ENCODE assay signal across 13 cellular contexts in the genomic region with DNA sequence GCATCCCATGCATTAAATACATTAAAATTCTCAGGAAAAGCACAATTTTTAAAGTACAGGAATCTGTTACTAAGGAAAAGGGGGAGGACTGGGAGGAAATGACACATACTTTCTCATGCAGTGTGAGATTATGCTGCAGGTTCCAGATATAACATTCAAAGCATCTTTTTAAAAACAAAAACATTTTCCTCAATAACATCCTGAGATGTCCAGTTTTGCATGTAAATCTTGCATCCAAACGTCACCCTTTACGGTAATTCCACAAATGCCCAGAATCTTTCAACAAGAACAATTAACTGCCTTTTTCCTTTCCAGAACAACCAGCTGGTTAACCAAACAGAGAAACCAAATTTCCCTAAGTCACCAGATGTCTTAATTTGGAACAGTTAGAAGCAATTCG. TPM values are rescaled to one million over a fixed set of nuclear protein-coding genes. Genes with fewer than 3 reads are reported as not detected.
DNase-seq lines count a peak whose midpoint lies in the region; ATAC-seq and TF ChIP-seq lines count a peak whose summit lies in the region.
"Had no signal": no experiment of that assay in that cellular context is flagged by ENCODE, and none has a peak within 500 bp of the region (broad histone marks: within the 10 kb centered on the region; RNA-seq: fewer than 3 reads in every experiment).

No MANE protein-coding gene starts in this region.

- H3K4me3 Mint-ChIP-seq in MCF 10A (ENCODE audit: unreplicated experiment): no peak overlapping the region
- H3K4me3 Mint-ChIP-seq: neural crest cell had no signal

- H3K36me3 Mint-ChIP-seq in MCF 10A (ENCODE audit: insufficient read depth, unreplicated experiment): peaks cover 39% of the 10 kb centered on the region

- no peak for TF ChIP-seq CTCF in MCF 10A (IDR thresholded peaks at IDR 0.05; ENCODE audit: unreplicated experiment)
- no peak for TF ChIP-seq CTCF in mammary epithelial cell (conservative IDR thresholded peaks at IDR 0.05 in 1 of 2, IDR thresholded peaks at IDR 0.05 in 1 of 2; ENCODE audit: extremely low read depth in 1 of 2, insufficient read depth in 1 of 2, low read depth in 1 of 2, low read length in 2 of 2)
- TF ChIP-seq CTCF in foreskin keratinocyte (conservative IDR thresholded peaks at IDR 0.05): no peak
- TF ChIP-seq CTCF in thoracic aorta (IDR thresholded peaks at IDR 0.05): no peak
- TF ChIP-seq CTCF in colonic mucosa (IDR thresholded peaks at IDR 0.05): no peak

- peak; percentile 39 for ATAC-seq in foreskin keratinocyte
- peak; percentile 55 for ATAC-seq in thoracic aorta (ENCODE audit: insufficient number of reproducible peaks, low FRiP score, low read depth)
- no peak for ATAC-seq in HG02885 (IDR thresholded peaks at IDR 0.05; ENCODE audit: poor library complexity, unreplicated experiment)

- CTCF ChIA-PET in MCF 10A (lab: Yijun Ruan, JAX) (interaction anchor here (0.6 to 0.9 kb wide), 2 partner anchors 155 to 162 kb away, joined by 3 to 6 read pairs; no protein-coding TSS in a partner anchor), mammary epithelial cell (lab: Charles Lee; ENCODE audit: low non-redundant PET) (no interaction called here)

- WGBS in mammary epithelial cell (ENCODE audit: low coverage, missing lambda C conversion rate): 64% methylated on average over 3 of the region's 3 CpGs

- dilution Hi-C loops in mammary epithelial cell (cut with HindIII; ENCODE audit: low sequenced_read_pairs): no loop called here

- H2AFZ ChIP-seq in mammary epithelial cell (ENCODE audit: low read depth, low read length): no peak overlapping the region

- no peaks in the 10 kb centered on the region for H3K9me3 Mint-ChIP-seq in MCF 10A (ENCODE audit: unreplicated experiment)
- H3K9me3 Mint-ChIP-seq: neural crest cell had no signal

- peak overlapping the region; percentile 71 for H3K27ac Mint-ChIP-seq in MCF 10A (ENCODE audit: low read depth, unreplicated experiment)

- H3K9me3 ChIP-seq in mammary epithelial cell (replicated peaks; ENCODE audit: insufficient read depth, low read length): no peaks in the 10 kb centered on the region
- no peaks in the 10 kb centered on the region for H3K9me3 ChIP-seq in thoracic aorta
- no peaks in the 10 kb centered on the region for H3K9me3 ChIP-seq in colonic mucosa
- H3K9me3 ChIP-seq: breast epithelium, esophagus squamous epithelium had no signal

- in situ Hi-C loops in mammary epithelial cell (cut with MboI; ENCODE audit: low sequenced_read_pairs in 2 of 2): no loop called here

- no TSS peak for BruUV-seq in MCF 10A (replicated peaks; lab: Mats Ljungman, UMichigan)
- no TSS peak for BruUV-seq in mammary epithelial cell (replicated peaks; lab: Mats Ljungman, UMichigan)

- intact Hi-C loops in MCF 10A (cut with micrococcal nuclease): no loop called here
- intact Hi-C loops in mammary epithelial cell (cut with micrococcal nuclease): no loop called here
- intact Hi-C loops in colonic mucosa (cut with DNase I): no loop called here

- DNase-seq in MCF 10A (ENCODE audit: unreplicated experiment) (no peak), mammary epithelial cell (no peak), amniotic stem cell (lab: John Stamatoyannopoulos, UW) (peak; percentile 15), foreskin keratinocyte (peak in 1 of 2 donors; percentile 16), thoracic aorta (ENCODE audit: low spot score) (no peak), colonic mucosa (no peak), cerebellum (ENCODE audit: low spot score) (no peak)
- DNase-seq: activated CD8-positive, alpha-beta memory T cell treated with anti-CD3 and anti-CD28 coated beads, Interleukin-2, amount 50 U/mL, for 48 hours; esophagus squamous epithelium; NCI-H1105 had no signal

- H3K9ac ChIP-seq in mammary epithelial cell (ENCODE audit: insufficient read depth, low read length) (no peak overlapping the region), colonic mucosa (ENCODE audit: low read depth in 2 of 2, low read length in 2 of 2) (no peak overlapping the region)

- no peak overlapping the region for H3K4me2 ChIP-seq in mammary epithelial cell (ENCODE audit: insufficient read depth, low read depth, low read length)

- peaks cover 46% of the 10 kb centered on the region for H3K79me2 ChIP-seq in mammary epithelial cell (ENCODE audit: insufficient read depth, low read length)

- H3K4me1 ChIP-seq in mammary epithelial cell (ENCODE audit: insufficient read depth, low read length): peaks cover 6% of the 10 kb centered on the region
- peaks cover 9% of the 10 kb centered on the region for H3K4me1 ChIP-seq in foreskin keratinocyte
- peaks cover 7 to 19% of the 10 kb centered on the region in 2 donors for H3K4me1 ChIP-seq in thoracic aorta (ENCODE audit: control insufficient read depth in 1 of 2, low read depth in 2 of 2)
- H3K4me1 ChIP-seq in colonic mucosa: no peaks in the 10 kb centered on the region
- H3K4me1 ChIP-seq: breast epithelium had no signal

- H3K27me3 ChIP-seq in mammary epithelial cell (ENCODE audit: insufficient read depth, low read length) (no peaks in the 10 kb centered on the region), foreskin keratinocyte (no peaks in the 10 kb centered on the region), thoracic aorta (replicated peaks; ENCODE audit: insufficient read depth) (no peaks in the 10 kb centered on the region), colonic mucosa (no peaks in the 10 kb centered on the region)
- H3K27me3 ChIP-seq: breast epithelium, esophagus squamous epithelium had no signal

- H4K20me1 ChIP-seq in mammary epithelial cell (ENCODE audit: insufficient read depth, low read length): no peaks in the 10 kb centered on the region

- POLR2A ChIA-PET in MCF 10A (lab: Yijun Ruan, JAX): interaction anchor here (0.5 to 0.7 kb wide), 2 partner anchors 50 to 168 kb away, joined by 3 read pairs; no protein-coding TSS in a partner anchor

- H3K27ac ChIP-seq in mammary epithelial cell (ENCODE audit: insufficient read depth, low read depth, low read length): no peak overlapping the region
- H3K27ac ChIP-seq in foreskin keratinocyte: peak overlapping the region; percentile 11
- H3K27ac ChIP-seq in thoracic aorta: peak overlapping the region in 1 of 2 donors; percentile 60
- H3K27ac ChIP-seq in colonic mucosa: no peak overlapping the region
- H3K27ac ChIP-seq: breast epithelium, esophagus squamous epithelium had no signal

- peaks cover 10% of the 10 kb centered on the region for H3K4me1 Mint-ChIP-seq in MCF 10A (ENCODE audit: insufficient read depth, unreplicated experiment)
- H3K4me1 Mint-ChIP-seq: neural crest cell had no signal

- H3K27me3 Mint-ChIP-seq in MCF 10A (ENCODE audit: insufficient read depth, unreplicated experiment): no peaks in the 10 kb centered on the region

- H3K36me3 ChIP-seq in mammary epithelial cell (ENCODE audit: insufficient read depth, low read length) (peaks cover under 1% of the 10 kb centered on the region), thoracic aorta (no peaks in the 10 kb centered on the region), colonic mucosa (no peaks in the 10 kb centered on the region)
- H3K36me3 ChIP-seq: breast epithelium had no signal

- H3K4me3 ChIP-seq in mammary epithelial cell (replicated peaks in 1 of 3; ENCODE audit: insufficient read depth in 1 of 3, low read depth in 2 of 3, low read length in 3 of 3) (no peak overlapping the region), thoracic aorta (no peak overlapping the region), colonic mucosa (no peak overlapping the region)
- H3K4me3 ChIP-seq: breast epithelium, esophagus squamous epithelium had no signal

RNA-seq across cellular contexts. Expression of a gene that starts 26.7 kb away (rescaled TPM):
- total RNA-seq in MCF 10A (2022): 14.3 and 17.4 TPM in 2 replicates
- total RNA-seq in mammary epithelial cell: 10 to 100 TPM; 10.5 to 13.0 TPM
- 5.7 TPM for polyA plus RNA-seq in mammary epithelial cell
- 24.5 TPM for polyA minus RNA-seq in mammary epithelial cell
- 13.1 and 14.5 TPM in 2 replicates for total RNA-seq in foreskin keratinocyte
- 5.2 and 6.9 TPM in 2 replicates for polyA plus RNA-seq in foreskin keratinocyte
- total RNA-seq in thoracic aorta: 1 to 10 TPM; 2.0 to 9.0 TPM
- total RNA-seq in colonic mucosa: 10 to 100 TPM in 1 of 2 donors, 1 to 10 TPM in 1; 7.9 to 12.0 TPM
- 23.5 TPM for total RNA-seq in cerebellum
